Comparison of ENCODE assay signal across 23 cellular contexts in genomic region chr2:119751706-119752105, GRCh38. TPM values are rescaled to one million over a fixed set of nuclear protein-coding genes. Genes with fewer than 3 reads are reported as not detected.
DNase-seq lines count a peak whose midpoint lies in the region; ATAC-seq, FAIRE-seq and TF ChIP-seq lines count a peak whose summit lies in the region.
"Had no signal": no experiment of that assay in that cellular context is flagged by ENCODE, and none has a peak within 500 bp of the region (broad histone marks: within the 10 kb centered on the region; RNA-seq: fewer than 3 reads in every experiment).

No MANE protein-coding gene starts in this region.

- DNase-seq in ELR (ENCODE audit: low read depth): peak; percentile 51
- peak; percentile 31 for DNase-seq in HT1080 (ENCODE audit: low read depth)
- no peak for DNase-seq in T-helper 17 cell
- no peak for DNase-seq in urothelium cell line (ENCODE audit: low spot score)
- no peak for DNase-seq in lower leg skin (ENCODE audit: low spot score in 2 of 2)
- DNase-seq in DMS153 treated with DMSO at 0.1 percent for 48 hours (lab: John Stamatoyannopoulos, UW; ENCODE audit: unreplicated experiment): no peak
- no peak for DNase-seq in NCI-H1092 (lab: John Stamatoyannopoulos, UW)
- DNase-seq: ACHN; CD4-positive, CD25-positive, alpha-beta regulatory T cell; DMS153; GDM1; MV-4-11; NCI-H1105 treated with DMSO at 0.1 percent for 48 hours; NCI-H2029; NCI-H446; NCI-H524 treated with DMSO at 0.1 percent for 48 hours; NCI-H774; PC-9; Right ventricle myocardium superior had no signal

- H3K4me3 ChIP-seq in lower leg skin (ENCODE audit: low read depth, poor library complexity, severe bottlenecking): no peak overlapping the region
- H3K4me3 ChIP-seq: BLaER1, GM12878, PC-9, SJSA1 had no signal

- ATAC-seq in T-helper 17 cell: no peak

- TF ChIP-seq CTCF in lower leg skin (IDR thresholded peaks at IDR 0.05): no peak

- WGBS in lower leg skin, 2 donors: 74 to 76% methylated on average over 2 of the region's 2 CpGs

- H3K9me3 ChIP-seq in T-helper 17 cell (ENCODE audit: control insufficient read depth, low read length, poor library complexity, severe bottlenecking): no peaks in the 10 kb centered on the region
- H3K9me3 ChIP-seq: BLaER1, SJSA1 had no signal

- intact Hi-C loops in lower leg skin (cut with DNase I; ENCODE audit: low total_unique reads): no loop called here

- peaks cover 10% of the 10 kb centered on the region for H3K4me1 Mint-ChIP-seq in T-helper 17 cell

- H3K27me3 Mint-ChIP-seq in T-helper 17 cell: peaks cover 7% of the 10 kb centered on the region

- no peak overlapping the region for H3K4me3 Mint-ChIP-seq in T-helper 17 cell
- H3K4me3 Mint-ChIP-seq: CD4-positive, CD25-positive, alpha-beta regulatory T cell had no signal

- H3K27ac Mint-ChIP-seq in T-helper 17 cell: peak overlapping the region; percentile 27
- H3K27ac Mint-ChIP-seq: CD4-positive, CD25-positive, alpha-beta regulatory T cell had no signal

- no peaks in the 10 kb centered on the region for H3K36me3 Mint-ChIP-seq in T-helper 17 cell (ENCODE audit: low read depth)
- H3K36me3 Mint-ChIP-seq: CD4-positive, CD25-positive, alpha-beta regulatory T cell had no signal

- TF ChIP-seq POLR2A in lower leg skin (IDR thresholded peaks at IDR 0.05): no peak

- peak; percentile 88 for FAIRE-seq in urothelium cell line (lab: Jason Lieb, UNC)
- FAIRE-seq: GM12878, H1 had no signal

RNA-seq across cellular contexts. Expression of gene PTPN4, which starts 8.0 kb away (rescaled TPM):
- 12.9 and 13.3 TPM in 2 replicates for total RNA-seq in HT1080 (2014; rRNA removed; shearing (Covaris generic))
- polyA plus RNA-seq in HT1080 (2015; cell fraction: cytosol; rRNA removed): 5.3 and 6.3 TPM in 2 replicates
- 7.6 and 14.5 TPM in 2 replicates for polyA plus RNA-seq in HT1080 (2015; cell fraction: nucleus; rRNA removed)
- total RNA-seq in T-helper 17 cell: 100 to 1,000 TPM; 128 to 149 TPM
- 10 to 100 TPM; 13.0 to 49.5 (median 20.4) TPM for total RNA-seq in lower leg skin

Comparison
In these comparisons a context has a peak if more than half of its experiments do, and no peak if none do; other contexts are left out.
1. DNase-seq: peak in ELR (single experiment) and HT1080 (single experiment); none in T-helper 17 cell (0 of 3), urothelium cell line (single experiment), lower leg skin (0 of 2), DMS153 treated with DMSO at 0.1 percent for 48 hours (single experiment) and NCI-H1092 (single experiment).